Comparison of ENCODE assay signal across 30 cellular contexts in genomic region chr7:92340016-92340415, GRCh38.
"Had no signal": no experiment of that assay in that cellular context is flagged by ENCODE, and none has a peak within 500 bp of the region (broad histone marks: within the 10 kb centered on the region; RNA-seq: fewer than 3 reads in every experiment).

No MANE protein-coding gene starts in this region.

- H3K4me3 Mint-ChIP-seq: activated CD4-positive, alpha-beta memory T cell treated with anti-CD3 and anti-CD28 coated beads for 36 hours; activated CD4-positive, alpha-beta T cell treated with anti-CD3 and anti-CD28 coated beads, Interleukin-2, amount 10 ng/mL, durations not matched to agents 24 days and 14 days; activated naive CD4-positive, alpha-beta T cell treated with anti-CD3 and anti-CD28 coated beads, Interleukin-2, amount 10 ng/mL, durations not matched to agents 7 days and 5 days; activated naive CD8-positive, alpha-beta T cell treated with anti-CD3 and anti-CD28 coated beads, Interleukin-2, amount 10 ng/mL, durations not matched to agents 7 days and 5 days; activated T-helper 1 cell treated with anti-CD3 and anti-CD28 coated beads, Interleukin-12 subunit alpha, Interleukin-12 subunit beta, Interleukin-2, Interleukin-4 antibody, amounts not matched to agents 30 ng/mL and 10 ng/mL and 1 ng/mL, durations not matched to agents 14 hours and 24 hours and 36 hours; mesothelial cell of epicardium; naive thymus-derived CD4-positive, alpha-beta T cell; stimulated activated naive B cell treated with anti-CD40 and anti-IgM and Interleukin-4, amounts not matched to agents 10 μg/mL and 1 μg/mL and 100 μg/mL, for 72 hours had no signal

- H3K4me1 ChIP-seq: colonic mucosa, psoas muscle, right atrium auricular region, testis, transverse colon had no signal

- H3K27ac ChIP-seq: brain microvascular endothelial cell, colonic mucosa, hepatocyte, pancreas, psoas muscle, right atrium auricular region, stomach, testis, transverse colon, WERI-Rb-1 had no signal

- FAIRE-seq: astrocyte, pancreas had no signal

- H3K36me3 ChIP-seq: colonic mucosa, right atrium auricular region, WERI-Rb-1 had no signal

- H3K9me3 ChIP-seq: colonic mucosa, psoas muscle, right atrium auricular region, stomach, testis had no signal

- H2AFZ ChIP-seq: hepatocyte had no signal

- DNase-seq: activated CD4-positive, alpha-beta memory T cell treated with anti-CD3 and anti-CD28 coated beads for 36 hours; activated CD4-positive, alpha-beta T cell treated with anti-CD3 and anti-CD28 coated beads, Interleukin-2, amount 10 ng/mL, durations not matched to agents 24 days and 14 days; activated CD8-positive, alpha-beta memory T cell treated with anti-CD3 and anti-CD28 coated beads, Interleukin-2, amount 50 U/mL, for 4 hours; activated effector memory CD4-positive, alpha-beta T cell treated with anti-CD3 and anti-CD28 coated beads, Interleukin-2, amount 50 U/mL, for 16 hours; activated naive CD4-positive, alpha-beta T cell treated with anti-CD3 and anti-CD28 coated beads, Interleukin-2, amount 10 ng/mL, durations not matched to agents 7 days and 5 days; activated naive CD8-positive, alpha-beta T cell treated with anti-CD3 and anti-CD28 coated beads, Interleukin-2, amount 10 ng/mL, durations not matched to agents 7 days and 5 days; activated T-cell treated with anti-CD3 and anti-CD28 coated beads, Interleukin-2, amount 50 U/mL, for 1 hour; brain microvascular endothelial cell; colonic mucosa; effector memory CD4-positive, alpha-beta T cell; islet precursor cell; left cardiac atrium; left ventricle myocardium superior; naive thymus-derived CD4-positive, alpha-beta T cell; pancreas; psoas muscle; stimulated activated CD4-positive, alpha-beta T cell treated with anti-CD3 and anti-CD28 coated beads, Interleukin-15, amount 100 ng/mL, for 24 hours; stimulated activated CD4-positive, alpha-beta T cell treated with anti-CD3 and anti-CD28 coated beads, Interleukin-2, amount 100 ng/mL, for 24 hours; stimulated activated naive B cell treated with anti-CD40 and anti-IgM and Interleukin-4, amounts not matched to agents 10 μg/mL and 1 μg/mL and 100 μg/mL, for 72 hours; stomach; T1000; testis; transverse colon; WERI-Rb-1 had no signal

- H3K27ac Mint-ChIP-seq: activated CD4-positive, alpha-beta memory T cell treated with anti-CD3 and anti-CD28 coated beads for 36 hours; activated CD4-positive, alpha-beta T cell treated with anti-CD3 and anti-CD28 coated beads, Interleukin-2, amount 10 ng/mL, durations not matched to agents 24 days and 14 days; activated naive CD4-positive, alpha-beta T cell treated with anti-CD3 and anti-CD28 coated beads, Interleukin-2, amount 10 ng/mL, durations not matched to agents 7 days and 5 days; activated naive CD8-positive, alpha-beta T cell treated with anti-CD3 and anti-CD28 coated beads, Interleukin-2, amount 10 ng/mL, durations not matched to agents 7 days and 5 days; activated T-helper 1 cell treated with anti-CD3 and anti-CD28 coated beads, Interleukin-12 subunit alpha, Interleukin-12 subunit beta, Interleukin-2, Interleukin-4 antibody, amounts not matched to agents 30 ng/mL and 10 ng/mL and 1 ng/mL, durations not matched to agents 14 hours and 24 hours and 36 hours; mesothelial cell of epicardium; naive thymus-derived CD4-positive, alpha-beta T cell; stimulated activated naive B cell treated with anti-CD40 and anti-IgM and Interleukin-4, amounts not matched to agents 10 μg/mL and 1 μg/mL and 100 μg/mL, for 72 hours had no signal

- ATAC-seq: activated CD4-positive, CD25-positive, alpha-beta regulatory T cell treated with anti-CD3 and anti-CD28 coated beads, Interleukin-2, amount 50 U/mL, for 24 hours; left cardiac atrium; left ventricle myocardium superior; naive thymus-derived CD4-positive, alpha-beta T cell; pancreas; psoas muscle; stimulated activated naive B cell treated with anti-CD40 and anti-IgM and Interleukin-4, amounts not matched to agents 10 μg/mL and 1 μg/mL and 100 μg/mL, for 72 hours had no signal

- H3K4me1 Mint-ChIP-seq: activated CD4-positive, alpha-beta T cell treated with anti-CD3 and anti-CD28 coated beads, Interleukin-2, amount 10 ng/mL, durations not matched to agents 24 days and 14 days; activated naive CD4-positive, alpha-beta T cell treated with anti-CD3 and anti-CD28 coated beads, Interleukin-2, amount 10 ng/mL, durations not matched to agents 7 days and 5 days; activated naive CD8-positive, alpha-beta T cell treated with anti-CD3 and anti-CD28 coated beads, Interleukin-2, amount 10 ng/mL, durations not matched to agents 7 days and 5 days; mesothelial cell of epicardium; naive thymus-derived CD4-positive, alpha-beta T cell; stimulated activated naive B cell treated with anti-CD40 and anti-IgM and Interleukin-4, amounts not matched to agents 10 μg/mL and 1 μg/mL and 100 μg/mL, for 72 hours had no signal

- H3K79me2 ChIP-seq: hepatocyte had no signal

- H3K27me3 ChIP-seq: brain microvascular endothelial cell, colonic mucosa, hepatocyte, pancreas, right atrium auricular region, stomach, testis, transverse colon had no signal

- H3K4me2 ChIP-seq: hepatocyte had no signal

- H3K9me3 Mint-ChIP-seq: activated CD4-positive, alpha-beta T cell treated with anti-CD3 and anti-CD28 coated beads, Interleukin-2, amount 10 ng/mL, durations not matched to agents 24 days and 14 days; activated naive CD8-positive, alpha-beta T cell treated with anti-CD3 and anti-CD28 coated beads, Interleukin-2, amount 10 ng/mL, durations not matched to agents 7 days and 5 days had no signal

- H3K27me3 Mint-ChIP-seq: activated CD4-positive, alpha-beta memory T cell treated with anti-CD3 and anti-CD28 coated beads for 36 hours; activated CD4-positive, alpha-beta T cell treated with anti-CD3 and anti-CD28 coated beads, Interleukin-2, amount 10 ng/mL, durations not matched to agents 24 days and 14 days; activated naive CD4-positive, alpha-beta T cell treated with anti-CD3 and anti-CD28 coated beads, Interleukin-2, amount 10 ng/mL, durations not matched to agents 7 days and 5 days; activated naive CD8-positive, alpha-beta T cell treated with anti-CD3 and anti-CD28 coated beads, Interleukin-2, amount 10 ng/mL, durations not matched to agents 7 days and 5 days; naive thymus-derived CD4-positive, alpha-beta T cell; stimulated activated naive B cell treated with anti-CD40 and anti-IgM and Interleukin-4, amounts not matched to agents 10 μg/mL and 1 μg/mL and 100 μg/mL, for 72 hours had no signal

- H3K4me3 ChIP-seq: colonic mucosa, hepatocyte, pancreas, psoas muscle, right atrium auricular region, stomach, testis, transverse colon had no signal
